In the genomic region with DNA sequence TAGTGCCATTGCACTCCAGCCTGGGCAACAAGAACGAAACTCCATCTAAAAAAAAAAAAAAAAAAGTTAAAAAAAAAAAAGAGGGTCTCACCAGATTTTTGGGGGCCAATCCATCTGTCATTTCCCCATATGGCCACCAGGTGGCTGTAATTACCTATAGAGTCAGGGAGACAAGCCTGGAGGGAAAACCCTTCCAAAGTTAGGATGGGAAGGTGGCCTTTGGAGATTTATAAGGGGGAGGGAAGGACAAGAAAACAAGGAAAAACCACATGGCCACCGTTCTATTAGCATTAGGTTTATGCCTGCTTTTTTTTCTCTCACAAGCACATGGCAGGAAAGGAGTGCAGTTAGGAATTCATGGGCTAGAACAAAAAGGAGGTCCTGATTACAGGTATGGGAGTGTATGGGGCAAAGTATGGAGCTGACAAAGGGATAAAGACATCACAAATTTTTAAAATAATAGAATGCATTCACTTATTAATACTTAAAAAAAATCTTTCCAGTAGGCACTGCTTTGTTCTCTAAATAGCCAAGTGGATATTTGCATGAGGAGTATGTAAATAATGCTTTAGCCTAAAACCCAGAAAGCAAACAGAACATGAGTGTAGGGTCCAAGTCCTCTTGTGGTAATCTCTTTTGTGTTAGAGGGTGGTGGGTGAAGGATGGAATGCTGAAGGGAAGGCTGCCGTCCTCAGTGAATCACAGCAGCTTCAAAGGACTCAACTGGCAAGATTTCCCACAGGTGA, we compare ENCODE assay signal across 8 cellular contexts. TPM values are rescaled to one million over a fixed set of nuclear protein-coding genes. Genes with fewer than 3 reads are reported as not detected.
A peak's percentile ranks its signal among the peaks of the same experiment; 100 is the strongest.
DNase-seq lines count a peak whose midpoint lies in the region; ATAC-seq, FAIRE-seq and TF ChIP-seq lines count a peak whose summit lies in the region.

No MANE protein-coding gene starts in this region.

- no peak overlapping the region for H3K4me2 ChIP-seq in PC-3 (ENCODE audit: low read length)

- CTCF ChIA-PET in PC-3 (lab: Charles Lee), result interaction anchor here (0.6 kb wide), 1 partner anchor 78 kb away, joined by 4 read pairs; no protein-coding TSS in a partner anchor

- no peak for ATAC-seq in CD4-positive, CD25-positive, alpha-beta regulatory T cell (ENCODE audit: low read depth in 2 of 2)
- ATAC-seq in PC-3, result no peak
- no peak for ATAC-seq in lung (ENCODE audit: insufficient read depth, low FRiP score)
- no peak for ATAC-seq in HG02870 (IDR thresholded peaks at IDR 0.05; ENCODE audit: unreplicated experiment)

- H2AFZ ChIP-seq in PC-3 (ENCODE audit: low read length), result no peak overlapping the region

- 29 to 39% methylated on average over 3 of the region's 3 CpGs for WGBS in lung, 2 donors

- no peaks in the 10 kb centered on the region for H3K27me3 ChIP-seq in CD4-positive, CD25-positive, alpha-beta regulatory T cell (ENCODE audit: control insufficient read depth, insufficient read depth, low read length)
- no peaks in the 10 kb centered on the region for H3K27me3 ChIP-seq in PC-3 (ENCODE audit: low read length)
- H3K27me3 ChIP-seq in lung (ENCODE audit: control insufficient read depth, insufficient read depth), result no peaks in the 10 kb centered on the region

- H3K27ac Mint-ChIP-seq in CD4-positive, CD25-positive, alpha-beta regulatory T cell, result peak overlapping the region in 2 of 3 donors; percentile 48 to 81

- POLR2A ChIA-PET in PC-3 (lab: Charles Lee; ENCODE audit: unreplicated experiment), result no interaction called here

- DNase-seq in CD4-positive, CD25-positive, alpha-beta regulatory T cell, result peak; percentile 33 to 43 (median 41)
- DNase-seq in GM18507 (ENCODE audit: extremely low spot score, insufficient read length, low read depth), result no peak
- DNase-seq in PC-3, result peak; percentile 60
- peak; percentile 74 for DNase-seq in cerebellum (ENCODE audit: low spot score)
- no peak for DNase-seq in lung (ENCODE audit: low spot score)
- no peak for DNase-seq in GF-D8 (lab: John Stamatoyannopoulos, UW)
- no peak for DNase-seq in retina

- peaks cover 16% of the 10 kb centered on the region for H3K4me1 ChIP-seq in CD4-positive, CD25-positive, alpha-beta regulatory T cell (ENCODE audit: control insufficient read depth, insufficient read depth, low read length, poor library complexity, severe bottlenecking)
- peaks cover 11% of the 10 kb centered on the region; the same call in 1 of the 2 replicates for H3K4me1 ChIP-seq in PC-3 (ENCODE audit: insufficient read depth, low read length)
- H3K4me1 ChIP-seq in lung (ENCODE audit: control insufficient read depth in 2 of 2, insufficient read depth in 2 of 2, low read length in 2 of 2), result peaks cover 0 to under 1% of the 10 kb centered on the region in 2 donors

- H3K9me2 ChIP-seq in PC-3 (replicated peaks; ENCODE audit: low read length), result no peaks in the 10 kb centered on the region

- H3K79me2 ChIP-seq in PC-3 (ENCODE audit: low read length), result peaks cover 32% of the 10 kb centered on the region

- H3K4me3 Mint-ChIP-seq in CD4-positive, CD25-positive, alpha-beta regulatory T cell, result peak overlapping the region in 1 of 4 donors; percentile 0

- no peaks in the 10 kb centered on the region for H3K9me3 ChIP-seq in CD4-positive, CD25-positive, alpha-beta regulatory T cell (ENCODE audit: control insufficient read depth in 2 of 2, low read length in 2 of 2)
- no peaks in the 10 kb centered on the region for H3K9me3 ChIP-seq in PC-3 (ENCODE audit: low read length)
- no peaks in the 10 kb centered on the region for H3K9me3 ChIP-seq in lung (ENCODE audit: control insufficient read depth in 2 of 2, insufficient read depth in 1 of 2, low read length in 1 of 2)

- peaks cover 8 to 25% (median 14%) of the 10 kb centered on the region in 4 donors for H3K4me1 Mint-ChIP-seq in CD4-positive, CD25-positive, alpha-beta regulatory T cell

- no peaks in the 10 kb centered on the region for H4K20me1 ChIP-seq in PC-3 (ENCODE audit: low read length)

- no peak overlapping the region for H3K4me3 ChIP-seq in CD4-positive, CD25-positive, alpha-beta regulatory T cell (ENCODE audit: low read depth, low read length)
- H3K4me3 ChIP-seq in PC-3 (ENCODE audit: low read length) (no peak overlapping the region), lung (no peak overlapping the region)

- H3K9me3 Mint-ChIP-seq in CD4-positive, CD25-positive, alpha-beta regulatory T cell, result no peaks in the 10 kb centered on the region

- intact Hi-C loops in PC-3 (cut with micrococcal nuclease), result loop anchor here (1.0 to 2.0 kb wide), 3 partner anchors 24 to 126 kb away; no protein-coding TSS in a partner anchor

- H3F3A ChIP-seq in PC-3 (ENCODE audit: low read length, unreplicated experiment), result no peaks in the 10 kb centered on the region

- no peak overlapping the region for H3K9ac ChIP-seq in PC-3 (ENCODE audit: low read length)

- TF ChIP-seq CTCF in PC-3 (conservative IDR thresholded peaks at IDR 0.05; ENCODE audit: low read depth, low read length), result peak; percentile 68
- TF ChIP-seq CTCF in lung (IDR thresholded peaks at IDR 0.05; ENCODE audit: control extremely low read depth, extremely low read depth), result peak; percentile 75

- H3K27me3 Mint-ChIP-seq in CD4-positive, CD25-positive, alpha-beta regulatory T cell, result no peaks in the 10 kb centered on the region

- no peaks in the 10 kb centered on the region for H3K36me3 ChIP-seq in CD4-positive, CD25-positive, alpha-beta regulatory T cell (ENCODE audit: control insufficient read depth, insufficient read depth, low read length)
- H3K36me3 ChIP-seq in PC-3 (ENCODE audit: low read depth, low read length), result peaks cover 4% of the 10 kb centered on the region; the same call in 1 of the 2 replicates
- H3K36me3 ChIP-seq in lung (ENCODE audit: control insufficient read depth in 2 of 2, insufficient read depth in 2 of 2, low read length in 2 of 2), result peaks cover 0 to 2% of the 10 kb centered on the region in 2 donors

- no TSS peak for BruUV-seq in PC-3 (replicated peaks; lab: Mats Ljungman, UMichigan)

- peaks cover 17% of the 10 kb centered on the region for H3K36me3 Mint-ChIP-seq in CD4-positive, CD25-positive, alpha-beta regulatory T cell

- FAIRE-seq in GM18507 (lab: Jason Lieb, UNC), result peak; percentile 60

- H3K27ac ChIP-seq in CD4-positive, CD25-positive, alpha-beta regulatory T cell (ENCODE audit: insufficient read depth, low read length, poor library complexity, severe bottlenecking), result no peak overlapping the region
- H3K27ac ChIP-seq in PC-3 (ENCODE audit: low read length), result no peak overlapping the region
- no peak overlapping the region for H3K27ac ChIP-seq in lung (ENCODE audit: low read depth in 1 of 2, low read length in 1 of 2)

RNA-seq across cellular contexts. Expression of gene CYB5D1, which starts 5.1 kb away (rescaled TPM):
- total RNA-seq in CD4-positive, CD25-positive, alpha-beta regulatory T cell, result 11.8 TPM
- 1 to 10 TPM; 3.1 to 5.4 (median 4.2) TPM for polyA plus RNA-seq in CD4-positive, CD25-positive, alpha-beta regulatory T cell
- total RNA-seq in PC-3 (2014; rRNA removed) (16.7 and 23.1 TPM in 2 replicates), cerebellum (15.3 TPM), lung (10 to 100 TPM; 17.9 to 21.6 TPM)
- polyA plus RNA-seq in lung, result 10 to 100 TPM in 1 of 2 donors, 1 to 10 TPM in 1; 5.5 to 10.1 TPM

RNA-seq across cellular contexts. Expression of gene NAA38, which starts 5.5 kb away (rescaled TPM):
- 23.6 TPM for total RNA-seq in CD4-positive, CD25-positive, alpha-beta regulatory T cell
- 100 to 1,000 TPM; 128 to 192 (median 141) TPM for polyA plus RNA-seq in CD4-positive, CD25-positive, alpha-beta regulatory T cell
- total RNA-seq in PC-3 (2014; rRNA removed), result 403 and 409 TPM in 2 replicates
- 28.6 TPM for total RNA-seq in cerebellum
- total RNA-seq in lung, result 10 to 100 TPM; 58.2 to 85.3 TPM
- polyA plus RNA-seq in lung, result 100 to 1,000 TPM; 120 to 239 TPM

RNA-seq across cellular contexts. Expression of gene TMEM88, which starts 8.0 kb away (rescaled TPM):
- 31.5 TPM for total RNA-seq in CD4-positive, CD25-positive, alpha-beta regulatory T cell
- polyA plus RNA-seq in CD4-positive, CD25-positive, alpha-beta regulatory T cell, result not detected
- 1.5 TPM in 1 of 2 replicates, not detected in the other for total RNA-seq in PC-3 (2014; rRNA removed)
- total RNA-seq in cerebellum, result 3.2 TPM
- 10 to 100 TPM in 1 of 2 donors, 1 to 10 TPM in 1; 6.3 to 11.2 TPM for total RNA-seq in lung
- polyA plus RNA-seq in lung, result 10 to 100 TPM; 11.5 to 19.6 TPM

RNA-seq across cellular contexts. Expression of gene CHD3, which starts 25.7 kb away (rescaled TPM):
- total RNA-seq in CD4-positive, CD25-positive, alpha-beta regulatory T cell, result 273 TPM
- polyA plus RNA-seq in CD4-positive, CD25-positive, alpha-beta regulatory T cell, result 1 to 10 TPM; 5.0 to 9.0 (median 7.2) TPM
- total RNA-seq in PC-3 (2014; rRNA removed) (102 and 151 TPM in 2 replicates), cerebellum (121 TPM), lung (100 to 1,000 TPM in 1 of 2 donors, 10 to 100 TPM in 1; 83.0 to 112 TPM)
- 10 to 100 TPM; 60.9 to 69.9 TPM for polyA plus RNA-seq in lung

RNA-seq across cellular contexts. Expression of gene KDM6B, which starts 28.8 kb away (rescaled TPM):
- 255 TPM for total RNA-seq in CD4-positive, CD25-positive, alpha-beta regulatory T cell
- polyA plus RNA-seq in CD4-positive, CD25-positive, alpha-beta regulatory T cell, result under 1 TPM; 0.30 to 0.74 (median 0.42) TPM
- total RNA-seq in PC-3 (2014; rRNA removed) (3.2 and 158 TPM in 2 replicates), cerebellum (16.2 TPM), lung (10 to 100 TPM; 21.0 to 52.9 TPM)
- 10 to 100 TPM; 30.2 to 38.9 TPM for polyA plus RNA-seq in lung

Comparison
In these comparisons a context has a peak if more than half of its experiments do, and no peak if none do; other contexts are left out.
1. DNase-seq: peak in CD4-positive, CD25-positive, alpha-beta regulatory T cell (3 of 3), PC-3 (single experiment) and cerebellum (single experiment); none in GM18507 (single experiment), lung (single experiment), GF-D8 (single experiment) and retina (single experiment).